Comparison of ENCODE assay signal across 7 cellular contexts in genomic region chr11:71452354-71453020, GRCh38.
A peak's percentile ranks its signal among the peaks of the same experiment; 100 is the strongest.
DNase-seq lines count a peak whose midpoint lies in the region; ATAC-seq lines count a peak whose summit lies in the region.

No MANE protein-coding gene starts in this region.

- peak; percentile 2 for ATAC-seq in GM21528 (IDR thresholded peaks at IDR 0.05; ENCODE audit: low FRiP score, unreplicated experiment)
- ATAC-seq in stimulated activated naive CD8-positive, alpha-beta T cell treated with anti-CD3 and anti-CD28 coated beads, Interleukin-15, Interleukin-2, amounts not matched to agents 100 U/mL and 50 U/mL, for 24 hours: peak; percentile 5

- peak; percentile 77 for DNase-seq in NCI-H345 (lab: John Stamatoyannopoulos, UW)
- peak; percentile 29 to 33 for DNase-seq in activated CD8-positive, alpha-beta memory T cell treated with anti-CD3 and anti-CD28 coated beads for 1 hour (ENCODE audit: extremely low read depth in 1 of 2, low read depth in 1 of 2)
- peak; percentile 60 for DNase-seq in midbrain (lab: John Stamatoyannopoulos, UW)
- peak; percentile 54 for DNase-seq in stimulated activated naive CD8-positive, alpha-beta T cell treated with anti-CD3 and anti-CD28 coated beads, Interleukin-15, Interleukin-2, amounts not matched to agents 100 U/mL and 50 U/mL, for 24 hours
- DNase-seq in LoVo (ENCODE audit: low spot score): no peak

- no peaks in the 10 kb centered on the region for H3K36me3 ChIP-seq in endocrine pancreas (ENCODE audit: control insufficient read depth, insufficient read depth, low read length)

- no peaks in the 10 kb centered on the region for H3K9me3 ChIP-seq in endocrine pancreas (ENCODE audit: control insufficient read depth, low read length)

- peak overlapping the region; percentile 50 for H3K9ac ChIP-seq in endocrine pancreas (ENCODE audit: control insufficient read depth, insufficient read depth, low read length)

- H3K27me3 ChIP-seq in endocrine pancreas (ENCODE audit: control insufficient read depth, insufficient read depth, low read length): no peaks in the 10 kb centered on the region

- peak overlapping the region; percentile 92 for H3K4me3 ChIP-seq in endocrine pancreas (ENCODE audit: control insufficient read depth, insufficient read depth, low read length)

- no peaks in the 10 kb centered on the region for H3K4me1 ChIP-seq in endocrine pancreas (ENCODE audit: control insufficient read depth, insufficient read depth, low read length)
